In genomic region chr22:19482297-19482696, GRCh38 we compare ENCODE assay signal across 1 cellular context.
TF ChIP-seq lines count a peak whose summit lies in the region.

No MANE protein-coding gene starts in this region.

TF ChIP-seq in endothelial cell of umbilical vein, 7 proteins besides CTCF, POLR2A, EP300 and RAD21:
- TF ChIP-seq MAX (IDR thresholded peaks at IDR 0.05; ENCODE audit: insufficient read depth, insufficient read length) (no peak), GATA2 (IDR thresholded peaks at IDR 0.05; ENCODE audit: insufficient read depth, insufficient read length, low read depth, low read length) (no peak), MYC (IDR thresholded peaks at IDR 0.05; ENCODE audit: low read depth, low read length) (no peak), JUN (IDR thresholded peaks at IDR 0.05; ENCODE audit: borderline replicate concordance, insufficient read depth, insufficient read length, low read depth) (no peak), POLR2AphosphoS5 (IDR thresholded peaks at IDR 0.05; ENCODE audit: insufficient read depth, low read depth, low read length) (no peak), FOS (IDR thresholded peaks at IDR 0.05; ENCODE audit: borderline replicate concordance, insufficient read depth, low read length) (no peak), EZH2 (IDR thresholded peaks at IDR 0.05; ENCODE audit: borderline replicate concordance, low read depth, low read length, severe bottlenecking) (no peak)
TF ChIP-seq in endothelial cell of umbilical vein: peak in this region for 0.
